Comparison of ENCODE assay signal across 24 cellular contexts in genomic region chr2:222413295-222413911, GRCh38. TPM values are rescaled to one million over a fixed set of nuclear protein-coding genes. Genes with fewer than 3 reads are reported as not detected.
"Had no signal": no experiment of that assay in that cellular context is flagged by ENCODE, and none has a peak within 500 bp of the region (broad histone marks: within the 10 kb centered on the region; RNA-seq: fewer than 3 reads in every experiment).

No MANE protein-coding gene starts in this region.

- H3K36me3 Mint-ChIP-seq: natural killer cell had no signal

- H3K27ac ChIP-seq: dorsolateral prefrontal cortex, epithelial cell of prostate, gastrocnemius medialis, lower lobe of right lung, neutrophil, pancreas, suprapubic skin, transverse colon, upper lobe of right lung, uterus had no signal

- H3K4me2 ChIP-seq: smooth muscle cell had no signal

- H3K9me3 ChIP-seq: gastrocnemius medialis, lower lobe of right lung, neutrophil, pancreas, uterus had no signal

- H3K4me3 Mint-ChIP-seq: natural killer cell; stimulated activated naive CD8-positive, alpha-beta T cell treated with anti-CD3 and anti-CD28 coated beads, Interleukin-15, amount 100 ng/mL, for 72 hours had no signal

- H3K4me1 ChIP-seq: gastrocnemius medialis, lower lobe of right lung, pancreas, suprapubic skin, transverse colon, upper lobe of right lung, uterus had no signal

- H3K27ac Mint-ChIP-seq: natural killer cell; progenitor cell of endocrine pancreas; stimulated activated naive CD8-positive, alpha-beta T cell treated with anti-CD3 and anti-CD28 coated beads, Interleukin-15, amount 100 ng/mL, for 72 hours had no signal

- DNase-seq: dorsolateral prefrontal cortex; effector CD4-positive, alpha-beta T cell; foreskin fibroblast; gastrocnemius medialis; head of caudate nucleus; left ventricle myocardium superior; lower lobe of right lung; natural killer cell; pancreas; stimulated activated CD4-positive, alpha-beta T cell treated with anti-CD3 and anti-CD28 coated beads, Interleukin-12 subunit alpha, Interleukin-12 subunit beta, amount 100 ng/mL, for 4 hours; stimulated activated CD4-positive, alpha-beta T cell treated with anti-CD3 and anti-CD28 coated beads, Interleukin-1b, Interleukin-23, amount 100 ng/mL, for 48 hours; stimulated activated CD4-positive, alpha-beta T cell treated with anti-CD3 and anti-CD28 coated beads, Interleukin-4, amount 100 ng/mL, for 1 hour; stimulated activated CD8-positive, alpha-beta memory T cell treated with anti-CD3 and anti-CD28 coated beads, Interleukin-4, amount 100 ng/mL, for 48 hours; stimulated activated naive CD4-positive, alpha-beta T cell; stimulated activated naive CD8-positive, alpha-beta T cell treated with anti-CD3 and anti-CD28 coated beads, Interleukin-15, amount 100 ng/mL, for 72 hours; transverse colon; upper lobe of right lung; uterus had no signal

- H3K4me1 Mint-ChIP-seq: natural killer cell; stimulated activated naive CD8-positive, alpha-beta T cell treated with anti-CD3 and anti-CD28 coated beads, Interleukin-15, amount 100 ng/mL, for 72 hours had no signal

- H3K4me3 ChIP-seq: dorsolateral prefrontal cortex, gastrocnemius medialis, lower lobe of right lung, pancreas, smooth muscle cell, suprapubic skin, transverse colon, upper lobe of right lung, uterus had no signal

- H3K36me3 ChIP-seq: gastrocnemius medialis, lower lobe of right lung, neutrophil, pancreas, suprapubic skin, transverse colon, upper lobe of right lung, uterus had no signal

- H3K27me3 Mint-ChIP-seq: progenitor cell of endocrine pancreas had no signal

RNA-seq across cellular contexts. Expression of gene SGPP2, which starts 10.9 kb away (rescaled TPM):
- total RNA-seq: glomerular endothelial cell had no signal
